In genomic region chr3:72582211-72582878, GRCh38 we compare ENCODE assay signal across 11 cellular contexts.
DNase-seq lines count a peak whose midpoint lies in the region; ATAC-seq and TF ChIP-seq lines count a peak whose summit lies in the region.
"Had no signal": no experiment of that assay in that cellular context is flagged by ENCODE, and none has a peak within 500 bp of the region (broad histone marks: within the 10 kb centered on the region; RNA-seq: fewer than 3 reads in every experiment).

No MANE protein-coding gene starts in this region.

- no peak overlapping the region for H3K27ac Mint-ChIP-seq in stimulated activated naive CD8-positive, alpha-beta T cell treated with anti-CD3 and anti-CD28 coated beads, Interleukin-15, amount 100 ng/mL, for 72 hours
- peak overlapping the region; percentile 65 for H3K27ac Mint-ChIP-seq in stimulated activated naive B cell treated with anti-CD40 and anti-IgM and Interleukin-4, amounts not matched to agents 10 μg/mL and 1 μg/mL and 100 μg/mL, for 72 hours

- no peaks in the 10 kb centered on the region for H3K36me3 ChIP-seq in HAP-1 (replicated peaks)
- no peaks in the 10 kb centered on the region for H3K36me3 ChIP-seq in MG63
- no peaks in the 10 kb centered on the region for H3K36me3 ChIP-seq in lower lobe of right lung

- H3K4me3 Mint-ChIP-seq in stimulated activated naive CD8-positive, alpha-beta T cell treated with anti-CD3 and anti-CD28 coated beads, Interleukin-15, amount 100 ng/mL, for 72 hours = no peak overlapping the region
- peak overlapping the region; percentile 45 to 50 for H3K4me3 Mint-ChIP-seq in stimulated activated naive B cell treated with anti-CD40 and anti-IgM and Interleukin-4, amounts not matched to agents 10 μg/mL and 1 μg/mL and 100 μg/mL, for 72 hours
- H3K4me3 Mint-ChIP-seq: nephron had no signal

- intact Hi-C loops in lower lobe of right lung (cut with DNase I) = no loop called here

- no peak for DNase-seq in stimulated activated naive CD8-positive, alpha-beta T cell treated with anti-CD3 and anti-CD28 coated beads, Interleukin-15, amount 100 ng/mL, for 72 hours
- no peak for DNase-seq in stimulated activated naive CD8-positive, alpha-beta T cell treated with anti-CD3 and anti-CD28 coated beads, Interleukin-15, Interleukin-2, amounts not matched to agents 100 U/mL and 50 U/mL, for 24 hours
- peak; percentile 52 for DNase-seq in stimulated activated naive B cell treated with anti-CD40 and anti-IgM and Interleukin-4, amounts not matched to agents 10 μg/mL and 1 μg/mL and 100 μg/mL, for 72 hours
- DNase-seq in HAP-1 (ENCODE audit: low spot score in 2 of 2) = no peak
- DNase-seq in MG63 = no peak
- no peak for DNase-seq in lower lobe of right lung
- DNase-seq: AML-193, anterior cingulate cortex had no signal

- peak; percentile 42 for ATAC-seq in stimulated activated naive CD8-positive, alpha-beta T cell treated with anti-CD3 and anti-CD28 coated beads, Interleukin-15, amount 100 ng/mL, for 72 hours
- ATAC-seq in stimulated activated naive CD8-positive, alpha-beta T cell treated with anti-CD3 and anti-CD28 coated beads, Interleukin-15, Interleukin-2, amounts not matched to agents 100 U/mL and 50 U/mL, for 24 hours = no peak
- ATAC-seq in HG02642 (IDR thresholded peaks at IDR 0.05; ENCODE audit: poor library complexity, unreplicated experiment) = peak; percentile 98
- peak; percentile 95 for ATAC-seq in HG03571 (IDR thresholded peaks at IDR 0.05; ENCODE audit: unreplicated experiment)
- peak; percentile 99 for ATAC-seq in stimulated activated naive B cell treated with anti-CD40 and anti-IgM and Interleukin-4, amounts not matched to agents 10 μg/mL and 1 μg/mL and 100 μg/mL, for 72 hours (replicated peaks)
- ATAC-seq in lower lobe of right lung = no peak

- in situ Hi-C loops in HAP-1 (cut with MboI; ENCODE audit: low sequenced_read_pairs) = no loop called here

- peaks cover 0 to 3% of the 10 kb centered on the region in 2 donors for H3K36me3 Mint-ChIP-seq in stimulated activated naive B cell treated with anti-CD40 and anti-IgM and Interleukin-4, amounts not matched to agents 10 μg/mL and 1 μg/mL and 100 μg/mL, for 72 hours

- TF ChIP-seq CTCF in lower lobe of right lung (IDR thresholded peaks at IDR 0.05) = no peak

- H3K27me3 ChIP-seq in HAP-1 (ENCODE audit: low read depth) (no peaks in the 10 kb centered on the region), MG63 (no peaks in the 10 kb centered on the region), lower lobe of right lung (ENCODE audit: low read depth) (no peaks in the 10 kb centered on the region)

- H3K27ac ChIP-seq in lower lobe of right lung = no peak overlapping the region

- H3K27me3 Mint-ChIP-seq in stimulated activated naive CD8-positive, alpha-beta T cell treated with anti-CD3 and anti-CD28 coated beads, Interleukin-15, amount 100 ng/mL, for 72 hours = no peaks in the 10 kb centered on the region
- peaks cover 27 to 39% of the 10 kb centered on the region in 2 donors for H3K27me3 Mint-ChIP-seq in stimulated activated naive B cell treated with anti-CD40 and anti-IgM and Interleukin-4, amounts not matched to agents 10 μg/mL and 1 μg/mL and 100 μg/mL, for 72 hours

- no peaks in the 10 kb centered on the region for H3K4me1 Mint-ChIP-seq in stimulated activated naive CD8-positive, alpha-beta T cell treated with anti-CD3 and anti-CD28 coated beads, Interleukin-15, amount 100 ng/mL, for 72 hours
- peaks cover 37 to 54% of the 10 kb centered on the region in 2 donors for H3K4me1 Mint-ChIP-seq in stimulated activated naive B cell treated with anti-CD40 and anti-IgM and Interleukin-4, amounts not matched to agents 10 μg/mL and 1 μg/mL and 100 μg/mL, for 72 hours
- H3K4me1 Mint-ChIP-seq: nephron had no signal

- no peaks in the 10 kb centered on the region for H3K9me3 Mint-ChIP-seq in stimulated activated naive CD8-positive, alpha-beta T cell treated with anti-CD3 and anti-CD28 coated beads, Interleukin-15, amount 100 ng/mL, for 72 hours
- H3K9me3 Mint-ChIP-seq in stimulated activated naive B cell treated with anti-CD40 and anti-IgM and Interleukin-4, amounts not matched to agents 10 μg/mL and 1 μg/mL and 100 μg/mL, for 72 hours = peaks cover 2 to 7% of the 10 kb centered on the region in 2 donors
- H3K9me3 Mint-ChIP-seq: nephron had no signal

- H3K4me1 ChIP-seq in HAP-1 (no peaks in the 10 kb centered on the region), lower lobe of right lung (no peaks in the 10 kb centered on the region)

- no peaks in the 10 kb centered on the region for H3K9me3 ChIP-seq in HAP-1
- no peaks in the 10 kb centered on the region for H3K9me3 ChIP-seq in MG63
- no peaks in the 10 kb centered on the region for H3K9me3 ChIP-seq in lower lobe of right lung

- no peak overlapping the region for H3K4me3 ChIP-seq in HAP-1
- H3K4me3 ChIP-seq in MG63 = no peak overlapping the region
- no peak overlapping the region for H3K4me3 ChIP-seq in lower lobe of right lung

Comparison
In these comparisons a context has a peak if more than half of its experiments do, and no peak if none do; other contexts are left out.
1. ATAC-seq: peak in stimulated activated naive CD8-positive, alpha-beta T cell treated with anti-CD3 and anti-CD28 coated beads, Interleukin-15, amount 100 ng/mL, for 72 hours (single experiment), HG02642 (single experiment), HG03571 (single experiment) and stimulated activated naive B cell treated with anti-CD40 and anti-IgM and Interleukin-4, amounts not matched to agents 10 μg/mL and 1 μg/mL and 100 μg/mL, for 72 hours (2 of 2); none in stimulated activated naive CD8-positive, alpha-beta T cell treated with anti-CD3 and anti-CD28 coated beads, Interleukin-15, Interleukin-2, amounts not matched to agents 100 U/mL and 50 U/mL, for 24 hours (single experiment) and lower lobe of right lung (0 of 2).
2. H3K4me3 Mint-ChIP-seq: peak in stimulated activated naive B cell treated with anti-CD40 and anti-IgM and Interleukin-4, amounts not matched to agents 10 μg/mL and 1 μg/mL and 100 μg/mL, for 72 hours (2 of 2); none in stimulated activated naive CD8-positive, alpha-beta T cell treated with anti-CD3 and anti-CD28 coated beads, Interleukin-15, amount 100 ng/mL, for 72 hours (0 of 2).